In genomic region chr5:14977058-14977640, GRCh38 we compare ENCODE assay signal across 23 cellular contexts.
"Had no signal": no experiment of that assay in that cellular context is flagged by ENCODE, and none has a peak within 500 bp of the region (broad histone marks: within the 10 kb centered on the region; RNA-seq: fewer than 3 reads in every experiment).

No MANE protein-coding gene starts in this region.

- H3K27ac ChIP-seq: gastroesophageal sphincter, heart left ventricle, ovary, sigmoid colon, spleen, testis, upper lobe of left lung had no signal

- H3K27me3 ChIP-seq: gastroesophageal sphincter, heart left ventricle, ovary, sigmoid colon, spleen, testis, upper lobe of left lung had no signal

- H3K27me3 Mint-ChIP-seq: stimulated activated memory B cell treated with anti-CD40 and anti-IgM and Interleukin-4, amounts not matched to agents 10 μg/mL and 1 μg/mL and 100 μg/mL, for 72 hours had no signal

- H3K9me3 Mint-ChIP-seq: activated naive CD8-positive, alpha-beta T cell treated with anti-CD3 and anti-CD28 coated beads, Interleukin-2, amount 50 U/mL, for 24 hours; immature natural killer cell; natural killer cell; stimulated activated memory B cell treated with anti-CD40 and anti-IgM and Interleukin-4, amounts not matched to agents 10 μg/mL and 1 μg/mL and 100 μg/mL, for 72 hours had no signal

- H3K4me3 ChIP-seq: gastroesophageal sphincter, heart left ventricle, ovary, sigmoid colon, spleen, testis, upper lobe of left lung had no signal

- H3K36me3 ChIP-seq: gastroesophageal sphincter, heart left ventricle, ovary, sigmoid colon, spleen, upper lobe of left lung had no signal

- H3K36me3 Mint-ChIP-seq: immature natural killer cell; natural killer cell; stimulated activated memory B cell treated with anti-CD40 and anti-IgM and Interleukin-4, amounts not matched to agents 10 μg/mL and 1 μg/mL and 100 μg/mL, for 72 hours had no signal

- ATAC-seq: activated naive CD8-positive, alpha-beta T cell treated with anti-CD3 and anti-CD28 coated beads, Interleukin-2, amount 50 U/mL, for 24 hours; activated T-cell treated with anti-CD3 and anti-CD28 coated beads, Interleukin-2, amount 50 U/mL, for 4 hours; esophagus mucosa; gastroesophageal sphincter; heart left ventricle; natural killer cell; stimulated activated memory B cell treated with anti-CD40 and anti-IgM and Interleukin-4, amounts not matched to agents 10 μg/mL and 1 μg/mL and 100 μg/mL, for 72 hours had no signal

- DNase-seq: activated CD4-positive, alpha-beta T cell treated with anti-CD3 and anti-CD28 coated beads, Interleukin-2, amount 50 U/mL, for 1 hour; activated CD8-positive, alpha-beta memory T cell treated with anti-CD3 and anti-CD28 coated beads, Interleukin-2, amount 50 U/mL, for 4 hours; activated effector memory CD4-positive, alpha-beta T cell treated with Interleukin-2 at 50 U/mL for 16 hours; activated naive CD4-positive, alpha-beta T cell treated with anti-CD3 and anti-CD28 coated beads, Interleukin-2, amount 10 ng/mL, durations not matched to agents 7 days and 5 days; activated naive CD8-positive, alpha-beta T cell treated with anti-CD3 and anti-CD28 coated beads, Interleukin-2, amount 50 U/mL, for 24 hours; activated T-cell treated with anti-CD3 and anti-CD28 coated beads, Interleukin-2, amount 50 U/mL, for 4 hours; aorta; cerebellar nuclear complex; effector CD8-positive, alpha-beta T cell; heart left ventricle; immature natural killer cell; mesenchymal stem cell; natural killer cell; ovary; sigmoid colon; spleen; stimulated activated CD4-positive, alpha-beta T cell treated with anti-CD3 and anti-CD28 coated beads, Interleukin-4, amount 100 ng/mL, for 4 hours; testis; upper lobe of left lung had no signal

- H3K4me3 Mint-ChIP-seq: activated naive CD4-positive, alpha-beta T cell treated with anti-CD3 and anti-CD28 coated beads, Interleukin-2, amount 10 ng/mL, durations not matched to agents 7 days and 5 days; activated naive CD8-positive, alpha-beta T cell treated with anti-CD3 and anti-CD28 coated beads, Interleukin-2, amount 50 U/mL, for 24 hours; activated T-cell treated with anti-CD3 and anti-CD28 coated beads, Interleukin-2, amount 50 U/mL, for 4 hours; dendritic cell treated with granulocyte-macrophage colony-stimulating factor and Interleukin-4, amounts not matched to agents 40 ng/mL and 50 ng/mL, for 4 days; immature natural killer cell; natural killer cell; stimulated activated memory B cell treated with anti-CD40 and anti-IgM and Interleukin-4, amounts not matched to agents 10 μg/mL and 1 μg/mL and 100 μg/mL, for 72 hours had no signal

- H3K9me3 ChIP-seq: gastroesophageal sphincter, ovary, sigmoid colon, spleen, testis, upper lobe of left lung had no signal

- H3K4me1 ChIP-seq: gastroesophageal sphincter, heart left ventricle, sigmoid colon, spleen, testis, upper lobe of left lung had no signal

- H3K4me1 Mint-ChIP-seq: activated naive CD4-positive, alpha-beta T cell treated with anti-CD3 and anti-CD28 coated beads, Interleukin-2, amount 10 ng/mL, durations not matched to agents 7 days and 5 days; immature natural killer cell; natural killer cell; stimulated activated memory B cell treated with anti-CD40 and anti-IgM and Interleukin-4, amounts not matched to agents 10 μg/mL and 1 μg/mL and 100 μg/mL, for 72 hours had no signal

- H3K27ac Mint-ChIP-seq: activated naive CD4-positive, alpha-beta T cell treated with anti-CD3 and anti-CD28 coated beads, Interleukin-2, amount 10 ng/mL, durations not matched to agents 7 days and 5 days; activated naive CD8-positive, alpha-beta T cell treated with anti-CD3 and anti-CD28 coated beads, Interleukin-2, amount 50 U/mL, for 24 hours; dendritic cell treated with granulocyte-macrophage colony-stimulating factor and Interleukin-4, amounts not matched to agents 40 ng/mL and 50 ng/mL, for 4 days; immature natural killer cell; natural killer cell; stimulated activated memory B cell treated with anti-CD40 and anti-IgM and Interleukin-4, amounts not matched to agents 10 μg/mL and 1 μg/mL and 100 μg/mL, for 72 hours had no signal
